Comparison of ENCODE assay signal across 21 cellular contexts in genomic region chr13:25222740-25223139, GRCh38. TPM values are rescaled to one million over a fixed set of nuclear protein-coding genes. Genes with fewer than 3 reads are reported as not detected.
DNase-seq lines count a peak whose midpoint lies in the region; ATAC-seq, FAIRE-seq and TF ChIP-seq lines count a peak whose summit lies in the region.
"Had no signal": no experiment of that assay in that cellular context is flagged by ENCODE, and none has a peak within 500 bp of the region (broad histone marks: within the 10 kb centered on the region; RNA-seq: fewer than 3 reads in every experiment).

No MANE protein-coding gene starts in this region.

- peaks cover 0 to under 1% (median 0%) of the 10 kb centered on the region in 4 experiments; a peak in 1 of 7 replicates for H3K4me1 ChIP-seq in H1 (replicated peaks in 1 of 4; ENCODE audit: control insufficient read depth in 3 of 4, insufficient read depth in 4 of 4, low read length in 3 of 4)
- no peaks in the 10 kb centered on the region for H3K4me1 ChIP-seq in neural progenitor cell
- no peaks in the 10 kb centered on the region for H3K4me1 ChIP-seq in OCI-LY7 (ENCODE audit: insufficient read depth, low read length, poor library complexity, severe bottlenecking)
- H3K4me1 ChIP-seq: HAP-1 had no signal

- 0 out of 2 replicates have a peak overlapping the region, but pooled peaks have one; percentile 60 for H2AFZ ChIP-seq in H1 (ENCODE audit: low read length)
- no peak overlapping the region for H2AFZ ChIP-seq in neural progenitor cell (replicated peaks)
- no peak overlapping the region for H2AFZ ChIP-seq in OCI-LY7 (ENCODE audit: low read length)
- H2AFZ ChIP-seq: GM23248 had no signal

- H3K9me3 ChIP-seq in H1 (ENCODE audit: insufficient read depth in 2 of 2, low read depth in 1 of 2, low read length in 1 of 2) (no peaks in the 10 kb centered on the region), neural progenitor cell (ENCODE audit: low read depth) (no peaks in the 10 kb centered on the region), OCI-LY7 (ENCODE audit: low read length) (no peaks in the 10 kb centered on the region)
- H3K9me3 ChIP-seq: HAP-1 had no signal

- H2BK120ac ChIP-seq in H1 (replicated peaks; ENCODE audit: low read depth, low read length) = no peak overlapping the region

- peak overlapping the region; percentile 35 for H3K27ac Mint-ChIP-seq in neural progenitor cell
- H3K27ac Mint-ChIP-seq in activated T-cell treated with anti-CD3 and anti-CD28 coated beads, Interleukin-2, amount 50 U/mL, for 24 hours = no peak overlapping the region
- H3K27ac Mint-ChIP-seq: CD4-positive, alpha-beta memory T cell had no signal

- H3K4me3 ChIP-seq in H1 (ENCODE audit: extremely low read depth in 1 of 4, insufficient read depth in 2 of 4, low read depth in 3 of 4, low read length in 4 of 4) (no peak overlapping the region), neural progenitor cell (no peak overlapping the region), OCI-LY7 (ENCODE audit: low read depth, low read length, poor library complexity, severe bottlenecking) (no peak overlapping the region)
- H3K4me3 ChIP-seq: GM23248, HAP-1 had no signal

- DNase-seq in H1 (ENCODE audit: low read depth in 1 of 2, low spot score in 2 of 2) (no peak), neural progenitor cell (ENCODE audit: low spot score) (no peak), sciatic nerve (ENCODE audit: low spot score) (peak; percentile 25), OCI-LY7 (ENCODE audit: low spot score) (no peak), mucosa of gallbladder (ENCODE audit: low spot score) (no peak)
- DNase-seq in activated T-cell treated with anti-CD3 and anti-CD28 coated beads, Interleukin-2, amount 50 U/mL, for 24 hours = no peak
- DNase-seq: C1 segment of cervical spinal cord; Calu3; CD4-positive, alpha-beta memory T cell; COR-L47; DMS53; DMS79 treated with DMSO at 0.1 percent for 48 hours; GF-D8; GM23248 had no signal

- H3K14ac ChIP-seq in H1 (ENCODE audit: insufficient read length) = no peak overlapping the region

- no peak overlapping the region for H2BK20ac ChIP-seq in H1 (ENCODE audit: low read length)

- H3K23me2 ChIP-seq in H1 (ENCODE audit: low read depth, low read length) = no peaks in the 10 kb centered on the region; the same call in 1 of the 2 replicates

- no peak for FAIRE-seq in H1 (lab: Jason Lieb, UNC)
- FAIRE-seq: GM12891, GM18507, H54 had no signal

- no peak overlapping the region for H3K56ac ChIP-seq in H1 (replicated peaks; ENCODE audit: insufficient read length, low read depth, low read length)

- no peak overlapping the region for H3K23ac ChIP-seq in H1 (ENCODE audit: insufficient read length)

- no peak for TF ChIP-seq EP300 in H1 (IDR thresholded peaks at IDR 0.05; ENCODE audit: borderline replicate concordance in 1 of 2, low read depth in 2 of 2, low read length in 2 of 2)

- H3K9me2 ChIP-seq in OCI-LY7 (ENCODE audit: insufficient read depth, low read length) = no peaks in the 10 kb centered on the region

- no peak overlapping the region for H4K5ac ChIP-seq in H1 (ENCODE audit: insufficient read length, low read depth, low read length)

- no peaks in the 10 kb centered on the region for H4K20me1 ChIP-seq in H1 (replicated peaks in 1 of 2; ENCODE audit: control insufficient read depth in 1 of 2, insufficient read depth in 2 of 2, low read length in 2 of 2)
- H4K20me1 ChIP-seq in neural progenitor cell (ENCODE audit: low read depth) = no peaks in the 10 kb centered on the region
- H4K20me1 ChIP-seq in OCI-LY7 (ENCODE audit: insufficient read depth, low read length) = no peaks in the 10 kb centered on the region

- H3K27me3 Mint-ChIP-seq in neural progenitor cell (ENCODE audit: insufficient read depth, low read depth) = peaks cover 13% of the 10 kb centered on the region
- H3K27me3 Mint-ChIP-seq in activated T-cell treated with anti-CD3 and anti-CD28 coated beads, Interleukin-2, amount 50 U/mL, for 24 hours = peaks cover 15% of the 10 kb centered on the region

- no peak overlapping the region for H2BK12ac ChIP-seq in H1 (ENCODE audit: low read depth, low read length)

- H3K4me2 ChIP-seq in H1 (ENCODE audit: insufficient read depth in 1 of 2, low read depth in 2 of 2, low read length in 2 of 2) = no peak overlapping the region
- no peak overlapping the region for H3K4me2 ChIP-seq in neural progenitor cell
- H3K4me2 ChIP-seq in OCI-LY7 (ENCODE audit: low read length) = no peak overlapping the region

- H3K4me3 Mint-ChIP-seq in neural progenitor cell = no peak overlapping the region
- H3K4me3 Mint-ChIP-seq in activated T-cell treated with anti-CD3 and anti-CD28 coated beads, Interleukin-2, amount 50 U/mL, for 24 hours = no peak overlapping the region
- H3K4me3 Mint-ChIP-seq: CD4-positive, alpha-beta memory T cell had no signal

- intact Hi-C loops in sciatic nerve (cut with DNase I) (no loop called here), OCI-LY7 (cut with micrococcal nuclease; ENCODE audit: unreplicated experiment) (no loop called here)

- H2BK15ac ChIP-seq in H1 (ENCODE audit: low read length) = no peak overlapping the region

- H4K91ac ChIP-seq in H1 (replicated peaks; ENCODE audit: insufficient read length, low read length) = no peak overlapping the region

- no TSS peak for BruUV-seq in OCI-LY7 (replicated peaks; lab: Mats Ljungman, UMichigan)

- peaks cover 18% of the 10 kb centered on the region for H3K4me1 Mint-ChIP-seq in neural progenitor cell
- no peaks in the 10 kb centered on the region for H3K4me1 Mint-ChIP-seq in activated T-cell treated with anti-CD3 and anti-CD28 coated beads, Interleukin-2, amount 50 U/mL, for 24 hours (ENCODE audit: low read depth)

- H3K4ac ChIP-seq in H1 (replicated peaks; ENCODE audit: insufficient read length, low read depth, low read length) = no peak overlapping the region

- TF ChIP-seq RAD21 in H1 (IDR thresholded peaks at IDR 0.05 in 1 of 2, conservative IDR thresholded peaks at IDR 0.05 in 1 of 2; ENCODE audit: low read depth in 2 of 2, low read length in 2 of 2) = no peak

- H3K27ac ChIP-seq in H1 (ENCODE audit: low read depth, low read length) = no peak overlapping the region
- no peak overlapping the region for H3K27ac ChIP-seq in neural progenitor cell
- no peak overlapping the region for H3K27ac ChIP-seq in OCI-LY7 (ENCODE audit: low read depth, low read length, poor library complexity, severe bottlenecking)
- H3K27ac ChIP-seq: GM23248 had no signal

- TF ChIP-seq CTCF in H1 (IDR thresholded peaks at IDR 0.05; ENCODE audit: control extremely low read depth in 1 of 3, insufficient read depth in 1 of 3, low read depth in 1 of 3, low read length in 3 of 3) = no peak
- no peak for TF ChIP-seq CTCF in neural progenitor cell (IDR thresholded peaks at IDR 0.05)
- TF ChIP-seq CTCF in OCI-LY7 (conservative IDR thresholded peaks at IDR 0.05; ENCODE audit: low read length) = no peak

- H4K8ac ChIP-seq in H1 (ENCODE audit: extremely low read depth, insufficient read depth, low read length) = no peak overlapping the region; the same call in 1 of the 2 replicates

- POLR2A ChIA-PET in H1 (lab: Charles Lee; ENCODE audit: partially characterized antibody) = no interaction called here
- POLR2A ChIA-PET in OCI-LY7 (lab: Charles Lee) = no interaction called here

- no peak for TF ChIP-seq POLR2A in H1 (IDR thresholded peaks at IDR 0.05; ENCODE audit: control extremely low read depth in 1 of 2, low read depth in 2 of 2, low read length in 2 of 2)

- ATAC-seq in sciatic nerve = no peak

- no peaks in the 10 kb centered on the region for H3K79me1 ChIP-seq in H1 (ENCODE audit: low read depth, low read length)

- CTCF ChIA-PET in H1 (lab: Charles Lee; ENCODE audit: partially characterized antibody) = interaction anchor here (0.7 to 1.6 kb wide), 4 partner anchors 9 to 111 kb away, joined by 3 to 9 read pairs (median 4); no protein-coding TSS in a partner anchor
- CTCF ChIA-PET in OCI-LY7 (lab: Charles Lee; ENCODE audit: unreplicated experiment) = interaction anchor here (0.6 kb wide), 1 partner anchor 64 kb away, joined by 3 read pairs; no protein-coding TSS in a partner anchor

- H2AK5ac ChIP-seq in H1 (ENCODE audit: low read depth, low read length) = no peak overlapping the region; the same call in 1 of the 2 replicates

- H3K18ac ChIP-seq in H1 (ENCODE audit: extremely low read depth, low read length) = no peak overlapping the region

- H3K27me3 ChIP-seq in H1 (replicated peaks in 1 of 4; ENCODE audit: control insufficient read depth in 3 of 4, extremely low read depth in 1 of 4, insufficient read depth in 3 of 4, low read length in 3 of 4) (no peaks in the 10 kb centered on the region), neural progenitor cell (no peaks in the 10 kb centered on the region)

- no peak overlapping the region for H2BK5ac ChIP-seq in H1 (ENCODE audit: low read depth, low read length)

- peaks cover 2% of the 10 kb centered on the region for H3K9me3 Mint-ChIP-seq in neural progenitor cell
- no peaks in the 10 kb centered on the region for H3K9me3 Mint-ChIP-seq in activated T-cell treated with anti-CD3 and anti-CD28 coated beads, Interleukin-2, amount 50 U/mL, for 24 hours

- 87% methylated on average over 9 of the region's 9 CpGs; no CpG with 5 or more reads in 1 of the 2 experiments for WGBS in H1 (ENCODE audit: extremely low coverage in 1 of 2, insufficient coverage in 1 of 2, insufficient read length in 1 of 2, insufficient replicate concordance in 2 of 2, low coverage in 1 of 2, low lambda C conversion rate in 2 of 2, missing lambda C conversion rate in 1 of 2), 2 experiments

- no peaks in the 10 kb centered on the region for H3F3A ChIP-seq in neural progenitor cell (ENCODE audit: low read depth)

- no peaks in the 10 kb centered on the region for H3K36me3 Mint-ChIP-seq in neural progenitor cell
- H3K36me3 Mint-ChIP-seq in activated T-cell treated with anti-CD3 and anti-CD28 coated beads, Interleukin-2, amount 50 U/mL, for 24 hours (ENCODE audit: low read depth) = no peaks in the 10 kb centered on the region
- H3K36me3 Mint-ChIP-seq: CD4-positive, alpha-beta memory T cell had no signal

- H3K9ac ChIP-seq in H1 (replicated peaks in 1 of 4; ENCODE audit: extremely low read depth in 1 of 4, low read depth in 3 of 4, low read length in 3 of 4) = no peak overlapping the region
- no peak overlapping the region for H3K9ac ChIP-seq in neural progenitor cell
- H3K9ac ChIP-seq: GM23248 had no signal

- no peaks in the 10 kb centered on the region for H3K36me3 ChIP-seq in H1 (ENCODE audit: control insufficient read depth in 2 of 4, insufficient read depth in 4 of 4, low read length in 3 of 4)
- no peaks in the 10 kb centered on the region for H3K36me3 ChIP-seq in neural progenitor cell
- H3K36me3 ChIP-seq in OCI-LY7 (ENCODE audit: insufficient read depth, low read length) = no peaks in the 10 kb centered on the region
- H3K36me3 ChIP-seq: HAP-1 had no signal

- H3K79me2 ChIP-seq in H1 (ENCODE audit: control insufficient read depth in 1 of 2, insufficient read depth in 2 of 2, low read length in 2 of 2) (no peaks in the 10 kb centered on the region), neural progenitor cell (ENCODE audit: low read depth) (no peaks in the 10 kb centered on the region), OCI-LY7 (ENCODE audit: insufficient read depth, low read depth, low read length) (no peaks in the 10 kb centered on the region)

RNA-seq across cellular contexts. Expression of gene AMER2, which starts 50.7 kb away (rescaled TPM):
- total RNA-seq in H1 (2021; fragmentation: NEBNext Ultra II Directional; extraction: Animal tissue kit (Norgen Biotek cat#: 25700)) = 0.50 and 0.57 TPM in 2 replicates
- 0.14 and 0.16 TPM in 2 replicates for polyA plus RNA-seq in H1 (2011; rRNA removed)
- 0.14 TPM for polyA plus RNA-seq in H1 (2011; cell fraction: cytosol; rRNA removed)
- 0.16 TPM for polyA plus RNA-seq in H1 (2011; cell fraction: nucleus; rRNA removed)
- 0.11 to 0.30 TPM (median 0.18 TPM) in 4 replicates for polyA plus RNA-seq in H1 (2012, experiment 1 of 2)
- 0.09 TPM for polyA plus RNA-seq in H1 (2012, experiment 2 of 2)
- 0.14 TPM for polyA plus RNA-seq in H1 (2013, experiment 1 of 2)
- 0.20 TPM for polyA plus RNA-seq in H1 (2013, experiment 2 of 2)
- 0.17 and 0.25 TPM in 2 replicates for polyA minus RNA-seq in H1 (2011; rRNA and poly(A)+ RNA removed)
- polyA minus RNA-seq in H1 (2011; cell fraction: cytosol; rRNA and poly(A)+ RNA removed) = 0.15 TPM
- polyA minus RNA-seq in H1 (2011; cell fraction: nucleus; rRNA and poly(A)+ RNA removed) = 0.30 TPM
- total RNA-seq in neural progenitor cell (ENCODE audit: low replicate concordance) = 0.12 TPM in 1 of 2 replicates, not detected in the other
- 0.04 TPM for total RNA-seq in sciatic nerve
- total RNA-seq in OCI-LY7 (2014; rRNA removed; shearing (Covaris generic)) = not detected in 2 replicates
- total RNA-seq in OCI-LY7 (2022) = not detected in 2 replicates
- not detected for total RNA-seq in mucosa of gallbladder
- total RNA-seq: A172; Calu3; CD4-positive, alpha-beta memory T cell; G401; GM23248 had no signal
- polyA plus RNA-seq: BJ; CD4-positive, alpha-beta memory T cell; GM23248 had no signal
